ENCODE assay signal across 11 cellular contexts in genomic region chr2:25671622-25672021, GRCh38. TPM values are rescaled to one million over a fixed set of nuclear protein-coding genes. Genes with fewer than 3 reads are reported as not detected.
DNase-seq lines count a peak whose midpoint lies in the region; ATAC-seq and TF ChIP-seq lines count a peak whose summit lies in the region.
"Had no signal": no experiment of that assay in that cellular context is flagged by ENCODE, and none has a peak within 500 bp of the region (broad histone marks: within the 10 kb centered on the region; RNA-seq: fewer than 3 reads in every experiment).

No MANE protein-coding gene starts in this region.

- no peak for TF ChIP-seq CTCF in SU-DHL-6 (IDR thresholded peaks at IDR 0.05; ENCODE audit: insufficient read depth, low read length, poor library complexity, severe bottlenecking)
- no peak for TF ChIP-seq CTCF in esophagus squamous epithelium (IDR thresholded peaks at IDR 0.05)
- no peak for TF ChIP-seq CTCF in stomach (IDR thresholded peaks at IDR 0.05)

- peaks cover 14% of the 10 kb centered on the region for H3K27me3 Mint-ChIP-seq in activated T-cell treated with anti-CD3 and anti-CD28 coated beads, Interleukin-2, amount 50 U/mL, for 72 hours (ENCODE audit: low read depth)

- H3K27ac ChIP-seq in SU-DHL-6 (ENCODE audit: low read depth, low read length) (no peak overlapping the region), esophagus squamous epithelium (peak overlapping the region in 2 of 4 donors; percentile 86 to 87), stomach (peak overlapping the region in 2 of 5 donors; percentile 39 to 91)

- no peak overlapping the region for H3K27ac Mint-ChIP-seq in activated T-cell treated with anti-CD3 and anti-CD28 coated beads, Interleukin-2, amount 50 U/mL, for 72 hours

- TF ChIP-seq EP300 in stomach (IDR thresholded peaks at IDR 0.05) = no peak

- no peak overlapping the region for H3K9ac ChIP-seq in SU-DHL-6 (ENCODE audit: low read length)

- H3K9me2 ChIP-seq in SU-DHL-6 (replicated peaks; ENCODE audit: insufficient read depth, low read length) = no peaks in the 10 kb centered on the region

- H3K36me3 ChIP-seq in SU-DHL-6 (ENCODE audit: low read length) (no peaks in the 10 kb centered on the region), esophagus squamous epithelium (no peaks in the 10 kb centered on the region), stomach (no peaks in the 10 kb centered on the region)
- H3K36me3 ChIP-seq: gastroesophageal sphincter had no signal

- H3K4me1 ChIP-seq in esophagus squamous epithelium = peaks cover 0 to 39% (median 4%) of the 10 kb centered on the region in 3 donors
- peaks cover 15 to 30% (median 22%) of the 10 kb centered on the region in 4 donors for H3K4me1 ChIP-seq in stomach

- H3K9me3 ChIP-seq in SU-DHL-6 (ENCODE audit: insufficient read depth, low read length) (no peaks in the 10 kb centered on the region), esophagus squamous epithelium (no peaks in the 10 kb centered on the region), stomach (no peaks in the 10 kb centered on the region)
- H3K9me3 ChIP-seq: gastroesophageal sphincter had no signal

- TF ChIP-seq POLR2A in esophagus squamous epithelium (IDR thresholded peaks at IDR 0.05) (no peak), stomach (IDR thresholded peaks at IDR 0.05) (no peak)

- intact Hi-C loops in esophagus squamous epithelium (cut with DNase I) = no loop called here
- intact Hi-C loops in stomach (cut with DNase I; ENCODE audit: low total_unique reads) = no loop called here
- intact Hi-C loops in Right ventricle myocardium superior (cut with DNase I) = no loop called here

- peaks cover 33% of the 10 kb centered on the region for H3K4me1 Mint-ChIP-seq in activated T-cell treated with anti-CD3 and anti-CD28 coated beads, Interleukin-2, amount 50 U/mL, for 72 hours (ENCODE audit: low read depth)

- peaks cover 17% of the 10 kb centered on the region; the same call in 1 of the 2 replicates for H4K20me1 ChIP-seq in SU-DHL-6 (ENCODE audit: low read depth, low read length)

- H3K4me3 ChIP-seq in SU-DHL-6 (ENCODE audit: insufficient read depth, low read length, poor library complexity, severe bottlenecking) (no peak overlapping the region), esophagus squamous epithelium (peak overlapping the region in 3 of 4 donors; percentile 80 to 98 (median 97)), stomach (peak overlapping the region in 2 of 4 donors; percentile 82 to 85)

- peaks cover 20% of the 10 kb centered on the region; the same call in 1 of the 2 replicates for H3K79me2 ChIP-seq in SU-DHL-6 (ENCODE audit: insufficient read depth, low read length)

- H2AFZ ChIP-seq in SU-DHL-6 (ENCODE audit: low read depth, low read length, severe bottlenecking) = no peak overlapping the region

- H3K4me2 ChIP-seq in SU-DHL-6 (ENCODE audit: low read depth, low read length, poor library complexity, severe bottlenecking) = peak overlapping the region; percentile 62

- 43 to 49% methylated on average over 2 of the region's 2 CpGs for whole genome bisulfite sequencing in esophagus squamous epithelium, 2 donors
- WGBS in stomach, 5 donors = 44 to 59% (median 55%) methylated on average over 2 of the region's 2 CpGs

- no peaks in the 10 kb centered on the region for H3K9me3 Mint-ChIP-seq in activated T-cell treated with anti-CD3 and anti-CD28 coated beads, Interleukin-2, amount 50 U/mL, for 72 hours

- no peak for DNase-seq in activated T-cell treated with anti-CD3 and anti-CD28 coated beads, Interleukin-2, amount 50 U/mL, for 72 hours
- DNase-seq in activated T-cell treated with anti-CD3 and anti-CD28 coated beads, Interleukin-2, amount 50 U/mL, for 48 hours = no peak
- DNase-seq in esophagus squamous epithelium (lab: John Stamatoyannopoulos, UW) = no peak
- DNase-seq in stomach = peak; percentile 48
- no peak for DNase-seq in glomerular visceral epithelial cell (ENCODE audit: extremely low spot score)
- no peak for DNase-seq in Right ventricle myocardium superior
- no peak for DNase-seq in NCI-H187 treated with DMSO at 0.1 percent for 48 hours (lab: John Stamatoyannopoulos, UW)
- DNase-seq: midbrain, NCI-H2107 had no signal

- no peak for ATAC-seq in activated T-cell treated with anti-CD3 and anti-CD28 coated beads, Interleukin-2, amount 50 U/mL, for 72 hours (replicated peaks in 1 of 2)
- no peak for ATAC-seq in Right ventricle myocardium superior (ENCODE audit: poor library complexity)
- ATAC-seq: gastroesophageal sphincter had no signal

- H3F3A ChIP-seq in SU-DHL-6 (ENCODE audit: insufficient read depth) = peaks cover 4% of the 10 kb centered on the region; the same call in 1 of the 2 replicates

- no peaks in the 10 kb centered on the region for H3K27me3 ChIP-seq in SU-DHL-6 (ENCODE audit: low read length)
- no peaks in the 10 kb centered on the region for H3K27me3 ChIP-seq in esophagus squamous epithelium
- no peaks in the 10 kb centered on the region for H3K27me3 ChIP-seq in stomach
- H3K27me3 ChIP-seq: gastroesophageal sphincter had no signal

- H3K4me3 Mint-ChIP-seq in activated T-cell treated with anti-CD3 and anti-CD28 coated beads, Interleukin-2, amount 50 U/mL, for 72 hours = peak overlapping the region; percentile 82 to 93

- no peaks in the 10 kb centered on the region for H3K36me3 Mint-ChIP-seq in activated T-cell treated with anti-CD3 and anti-CD28 coated beads, Interleukin-2, amount 50 U/mL, for 72 hours (ENCODE audit: insufficient read depth in 2 of 2)

RNA-seq across cellular contexts. Expression of gene DTNB, which starts 1.8 kb away (rescaled TPM):
- 10 to 100 TPM; 29.7 to 31.2 TPM for total RNA-seq in activated T-cell treated with anti-CD3 and anti-CD28 coated beads, Interleukin-2, amount 50 U/mL, for 72 hours
- total RNA-seq in esophagus squamous epithelium = 10 to 100 TPM in 2 of 4 donors, 1 to 10 TPM in 2; 7.8 to 17.2 (median 9.6) TPM
- total RNA-seq in stomach = 10 to 100 TPM; 10.5 to 70.0 (median 16.5) TPM
- polyA plus RNA-seq in stomach = 10 to 100 TPM; 23.1 to 69.5 (median 44.4) TPM
- total RNA-seq in Right ventricle myocardium superior = 4.5 TPM
